In genomic region chr3:177338697-177339219, GRCh38 we compare ENCODE assay signal across 1 cellular context.
TF ChIP-seq lines count a peak whose summit lies in the region.

No MANE protein-coding gene starts in this region.

TF ChIP-seq in K562, 482 proteins besides CTCF, POLR2A, EP300 and RAD21 (continued from another document and continues in another):
- TF ChIP-seq TCF7L2 (IDR thresholded peaks at IDR 0.05; ENCODE audit: low read depth, low read length) (no peak), TRIM24 (IDR thresholded peaks at IDR 0.05) (peak; percentile 86 to 88), ZNF717 (CRISPR knock-in tag; IDR thresholded peaks at IDR 0.05) (no peak), HMBOX1 (IDR thresholded peaks at IDR 0.05) (peak; percentile 46; the same call in 1 of the 2 replicates), ZNF184 (CRISPR knock-in tag; IDR thresholded peaks at IDR 0.05) (no peak), MEIS2 (IDR thresholded peaks at IDR 0.05; ENCODE audit: partially characterized antibody) (peak; percentile 41), HEY1 (CRISPR knock-in tag; IDR thresholded peaks at IDR 0.05; ENCODE audit: borderline replicate concordance) (no peak), CEBPZ (IDR thresholded peaks at IDR 0.05; ENCODE audit: borderline replicate concordance, low read depth, low read length) (no peak), CC2D1A (IDR thresholded peaks at IDR 0.05) (peak; percentile 17; the same call in 1 of the 2 replicates), ILF3 (IDR thresholded peaks at IDR 0.05; ENCODE audit: borderline replicate concordance) (no peak), RFX7 (CRISPR knock-in tag; IDR thresholded peaks at IDR 0.05) (no peak), PKNOX1 (IDR thresholded peaks at IDR 0.05) (peak; percentile 7; the same call in 1 of the 2 replicates)
- TF ChIP-seq, protein P1, sequence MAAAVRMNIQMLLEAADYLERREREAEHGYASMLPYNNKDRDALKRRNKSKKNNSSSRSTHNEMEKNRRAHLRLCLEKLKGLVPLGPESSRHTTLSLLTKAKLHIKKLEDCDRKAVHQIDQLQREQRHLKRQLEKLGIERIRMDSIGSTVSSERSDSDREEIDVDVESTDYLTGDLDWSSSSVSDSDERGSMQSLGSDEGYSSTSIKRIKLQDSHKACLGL (CRISPR knock-in tag; IDR thresholded peaks at IDR 0.05; ENCODE audit: borderline replicate concordance, poor library complexity, severe bottlenecking): no peak
- TF ChIP-seq, protein P2, sequence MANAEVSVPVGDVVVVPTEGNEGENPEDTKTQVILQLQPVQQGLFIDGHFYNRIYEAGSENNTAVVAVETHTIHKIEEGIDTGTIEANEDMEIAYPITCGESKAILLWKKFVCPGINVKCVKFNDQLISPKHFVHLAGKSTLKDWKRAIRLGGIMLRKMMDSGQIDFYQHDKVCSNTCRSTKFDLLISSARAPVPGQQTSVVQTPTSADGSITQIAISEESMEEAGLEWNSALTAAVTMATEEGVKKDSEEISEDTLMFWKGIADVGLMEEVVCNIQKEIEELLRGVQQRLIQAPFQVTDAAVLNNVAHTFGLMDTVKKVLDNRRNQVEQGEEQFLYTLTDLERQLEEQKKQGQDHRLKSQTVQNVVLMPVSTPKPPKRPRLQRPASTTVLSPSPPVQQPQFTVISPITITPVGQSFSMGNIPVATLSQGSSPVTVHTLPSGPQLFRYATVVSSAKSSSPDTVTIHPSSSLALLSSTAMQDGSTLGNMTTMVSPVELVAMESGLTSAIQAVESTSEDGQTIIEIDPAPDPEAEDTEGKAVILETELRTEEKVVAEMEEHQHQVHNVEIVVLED (CRISPR knock-in tag; IDR thresholded peaks at IDR 0.05): no peak
- TF ChIP-seq, protein P3, sequence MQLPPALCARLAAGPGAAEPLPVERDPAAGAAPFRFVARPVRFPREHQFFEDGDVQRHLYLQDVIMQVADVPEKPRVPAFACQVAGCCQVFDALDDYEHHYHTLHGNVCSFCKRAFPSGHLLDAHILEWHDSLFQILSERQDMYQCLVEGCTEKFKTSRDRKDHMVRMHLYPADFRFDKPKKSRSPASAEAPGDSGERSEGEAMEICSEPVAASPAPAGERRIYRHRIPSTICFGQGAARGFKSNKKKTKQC (CRISPR knock-in tag; IDR thresholded peaks at IDR 0.05): no peak
- TF ChIP-seq, protein P4, sequence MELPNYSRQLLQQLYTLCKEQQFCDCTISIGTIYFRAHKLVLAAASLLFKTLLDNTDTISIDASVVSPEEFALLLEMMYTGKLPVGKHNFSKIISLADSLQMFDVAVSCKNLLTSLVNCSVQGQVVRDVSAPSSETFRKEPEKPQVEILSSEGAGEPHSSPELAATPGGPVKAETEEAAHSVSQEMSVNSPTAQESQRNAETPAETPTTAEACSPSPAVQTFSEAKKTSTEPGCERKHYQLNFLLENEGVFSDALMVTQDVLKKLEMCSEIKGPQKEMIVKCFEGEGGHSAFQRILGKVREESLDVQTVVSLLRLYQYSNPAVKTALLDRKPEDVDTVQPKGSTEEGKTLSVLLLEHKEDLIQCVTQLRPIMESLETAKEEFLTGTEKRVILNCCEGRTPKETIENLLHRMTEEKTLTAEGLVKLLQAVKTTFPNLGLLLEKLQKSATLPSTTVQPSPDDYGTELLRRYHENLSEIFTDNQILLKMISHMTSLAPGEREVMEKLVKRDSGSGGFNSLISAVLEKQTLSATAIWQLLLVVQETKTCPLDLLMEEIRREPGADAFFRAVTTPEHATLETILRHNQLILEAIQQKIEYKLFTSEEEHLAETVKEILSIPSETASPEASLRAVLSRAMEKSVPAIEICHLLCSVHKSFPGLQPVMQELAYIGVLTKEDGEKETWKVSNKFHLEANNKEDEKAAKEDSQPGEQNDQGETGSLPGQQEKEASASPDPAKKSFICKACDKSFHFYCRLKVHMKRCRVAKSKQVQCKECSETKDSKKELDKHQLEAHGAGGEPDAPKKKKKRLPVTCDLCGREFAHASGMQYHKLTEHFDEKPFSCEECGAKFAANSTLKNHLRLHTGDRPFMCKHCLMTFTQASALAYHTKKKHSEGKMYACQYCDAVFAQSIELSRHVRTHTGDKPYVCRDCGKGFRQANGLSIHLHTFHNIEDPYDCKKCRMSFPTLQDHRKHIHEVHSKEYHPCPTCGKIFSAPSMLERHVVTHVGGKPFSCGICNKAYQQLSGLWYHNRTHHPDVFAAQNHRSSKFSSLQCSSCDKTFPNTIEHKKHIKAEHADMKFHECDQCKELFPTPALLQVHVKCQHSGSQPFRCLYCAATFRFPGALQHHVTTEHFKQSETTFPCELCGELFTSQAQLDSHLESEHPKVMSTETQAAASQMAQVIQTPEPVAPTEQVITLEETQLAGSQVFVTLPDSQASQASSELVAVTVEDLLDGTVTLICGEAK (IDR thresholded peaks at IDR 0.05): no peak
- TF ChIP-seq, protein P4 (CRISPR knock-in tag; IDR thresholded peaks at IDR 0.05): no peak
- TF ChIP-seq, protein P5, sequence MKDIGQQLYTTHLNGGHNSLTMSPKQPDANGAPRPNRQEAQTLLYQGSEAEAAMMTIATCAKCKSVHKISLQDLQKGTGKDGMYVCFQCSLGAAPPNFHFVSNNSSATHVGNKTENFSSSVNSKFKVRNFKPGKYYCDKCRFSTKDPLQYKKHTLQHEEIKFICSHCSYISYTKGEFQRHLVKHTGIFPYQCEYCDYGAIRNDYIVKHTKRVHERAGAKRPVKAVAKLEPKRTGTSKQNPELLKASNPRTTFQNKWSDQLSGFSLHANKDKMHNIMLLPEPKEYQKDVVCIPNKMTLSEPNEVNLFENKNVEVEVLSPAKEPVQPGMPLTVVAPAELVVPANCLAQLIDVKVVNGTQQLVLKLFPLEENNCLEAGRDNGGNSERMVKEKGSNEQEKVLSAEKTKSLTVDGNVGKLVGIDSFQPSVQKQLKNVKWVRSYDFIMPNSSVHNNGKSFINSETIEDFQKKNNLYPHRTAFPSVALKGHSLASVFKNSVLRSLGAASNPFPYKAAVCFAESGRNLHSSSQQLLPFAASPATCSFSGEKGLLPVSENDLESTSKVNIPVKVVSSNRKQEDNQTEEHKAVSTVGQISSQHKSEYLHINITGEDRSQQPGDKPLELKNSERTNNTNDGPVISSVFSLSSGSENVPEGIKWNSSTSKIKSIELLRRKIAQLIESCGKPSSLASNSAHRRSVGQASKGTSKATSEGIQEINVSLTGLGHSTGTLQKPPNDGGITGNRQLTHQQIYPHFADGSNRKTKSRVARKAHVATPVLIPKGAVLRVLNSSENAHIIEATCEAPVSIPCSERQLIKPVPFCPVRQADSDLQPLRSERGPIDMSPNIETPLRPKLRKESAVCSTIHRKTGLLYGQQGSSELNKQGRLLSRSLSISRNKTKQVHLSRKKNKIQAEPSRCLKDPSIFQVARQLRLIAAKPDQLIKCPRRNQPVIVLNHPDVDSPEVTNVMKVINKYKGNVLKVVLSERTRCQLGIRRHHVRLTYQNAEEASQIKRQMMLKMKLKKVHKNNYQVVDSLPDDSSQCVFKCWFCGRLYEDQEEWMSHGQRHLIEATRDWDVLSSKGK (CRISPR knock-in tag; IDR thresholded peaks at IDR 0.05): no peak
- TF ChIP-seq, protein P6, sequence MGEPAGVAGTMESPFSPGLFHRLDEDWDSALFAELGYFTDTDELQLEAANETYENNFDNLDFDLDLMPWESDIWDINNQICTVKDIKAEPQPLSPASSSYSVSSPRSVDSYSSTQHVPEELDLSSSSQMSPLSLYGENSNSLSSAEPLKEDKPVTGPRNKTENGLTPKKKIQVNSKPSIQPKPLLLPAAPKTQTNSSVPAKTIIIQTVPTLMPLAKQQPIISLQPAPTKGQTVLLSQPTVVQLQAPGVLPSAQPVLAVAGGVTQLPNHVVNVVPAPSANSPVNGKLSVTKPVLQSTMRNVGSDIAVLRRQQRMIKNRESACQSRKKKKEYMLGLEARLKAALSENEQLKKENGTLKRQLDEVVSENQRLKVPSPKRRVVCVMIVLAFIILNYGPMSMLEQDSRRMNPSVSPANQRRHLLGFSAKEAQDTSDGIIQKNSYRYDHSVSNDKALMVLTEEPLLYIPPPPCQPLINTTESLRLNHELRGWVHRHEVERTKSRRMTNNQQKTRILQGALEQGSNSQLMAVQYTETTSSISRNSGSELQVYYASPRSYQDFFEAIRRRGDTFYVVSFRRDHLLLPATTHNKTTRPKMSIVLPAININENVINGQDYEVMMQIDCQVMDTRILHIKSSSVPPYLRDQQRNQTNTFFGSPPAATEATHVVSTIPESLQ (CRISPR knock-in tag; IDR thresholded peaks at IDR 0.05): no peak
